In the genomic region with DNA sequence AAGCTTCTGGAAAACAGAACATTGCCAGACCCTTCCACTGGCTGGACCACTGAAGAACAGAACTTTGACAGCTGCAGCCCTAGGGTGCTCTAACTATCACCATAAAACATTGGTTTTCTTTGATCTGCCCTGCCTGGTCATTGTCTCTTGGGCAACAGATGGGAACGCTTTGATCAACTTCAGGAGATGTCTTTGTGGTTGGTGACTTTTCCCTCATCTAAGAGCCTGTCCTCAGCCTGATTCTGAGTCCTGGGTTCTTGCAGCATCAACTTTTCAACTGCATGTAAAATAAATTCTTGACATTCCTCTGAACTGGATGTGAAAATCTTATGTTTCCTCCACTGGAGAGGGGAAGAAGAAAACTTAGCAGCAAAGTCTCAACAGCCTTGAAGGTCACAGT, we compare ENCODE assay signal across 25 cellular contexts.
"Had no signal": no experiment of that assay in that cellular context is flagged by ENCODE, and none has a peak within 500 bp of the region (broad histone marks: within the 10 kb centered on the region; RNA-seq: fewer than 3 reads in every experiment).

No MANE protein-coding gene starts in this region.

- H3K4me1 ChIP-seq: testis had no signal

- ATAC-seq: effector memory CD8-positive, alpha-beta T cell; left lobe of liver; mucosa of descending colon; natural killer cell treated with Interleukin-12 subunit alpha and Interleukin-12 subunit beta and Interleukin-15 and Interleukin-18, amount 100 ng/mL, for 72 hours; stimulated activated memory B cell treated with anti-CD40 and anti-IgM and Interleukin-4, amounts not matched to agents 10 μg/mL and 1 μg/mL and 100 μg/mL, for 72 hours; stimulated activated naive CD8-positive, alpha-beta T cell treated with anti-CD3 and anti-CD28 coated beads, Interleukin-15, Interleukin-2, amounts not matched to agents 100 U/mL and 50 U/mL, for 24 hours had no signal

- DNase-seq: cortex of kidney; effector memory CD8-positive, alpha-beta T cell; erythroblast; hypothalamus; immature natural killer cell; islet precursor cell; kidney glomerular epithelial cell; mesenchymal stem cell; mucosa of descending colon; naive B cell; sigmoid colon; spleen; stimulated activated CD4-positive, alpha-beta T cell treated with anti-CD3 and anti-CD28 coated beads, Interleukin-4, amount 100 ng/mL, for 4 hours; stimulated activated naive CD8-positive, alpha-beta T cell treated with anti-CD3 and anti-CD28 coated beads, Interleukin-15, Interleukin-2, amounts not matched to agents 100 U/mL and 50 U/mL, for 24 hours; substantia nigra; testis; tibial artery; upper lobe of left lung had no signal

- H3K9me3 ChIP-seq: mucosa of descending colon, neutrophil, prostate gland, right atrium auricular region, sigmoid colon, spleen, testis, tibial artery, upper lobe of left lung had no signal

- H3K27ac ChIP-seq: neutrophil, prostate gland, right atrium auricular region, sigmoid colon, skin epidermis, spleen, testis, tibial artery, upper lobe of left lung had no signal

- H3K36me3 ChIP-seq: neutrophil, prostate gland, right atrium auricular region, sigmoid colon, spleen, tibial artery, upper lobe of left lung had no signal

- H3K4me3 ChIP-seq: mucosa of descending colon, prostate gland, right atrium auricular region, sigmoid colon, skin epidermis, spleen, testis, tibial artery, upper lobe of left lung had no signal

- H3K27me3 ChIP-seq: right atrium auricular region, sigmoid colon, spleen, testis, tibial artery, upper lobe of left lung had no signal
